Comparison of ENCODE assay signal across 1 cellular context in genomic region chr1:112393634-112393976, GRCh38.
TF ChIP-seq lines count a peak whose summit lies in the region.

No MANE protein-coding gene starts in this region.

TF ChIP-seq in GM23338, 12 proteins besides CTCF, POLR2A, EP300 and RAD21 (continued from another document):
- TF ChIP-seq ZNF462 (CRISPR knock-in tag; IDR thresholded peaks at IDR 0.05) (no peak), ETS1 (IDR thresholded peaks at IDR 0.05) (no peak), EZH2 (IDR thresholded peaks at IDR 0.05; ENCODE audit: low read depth, unreplicated experiment) (no peak)
TF ChIP-seq in GM23338: peak in this region for 0.
